ENCODE assay signal across 8 cellular contexts in genomic region chr2:42928692-42929576, GRCh38.
DNase-seq lines count a peak whose midpoint lies in the region; ATAC-seq lines count a peak whose summit lies in the region.

No MANE protein-coding gene starts in this region.

- no peaks in the 10 kb centered on the region for H3K4me1 ChIP-seq in naive thymus-derived CD4-positive, alpha-beta T cell (ENCODE audit: control insufficient read depth in 2 of 2, insufficient read depth in 2 of 2, low read length in 2 of 2)

- DNase-seq in GF-D8 (lab: John Stamatoyannopoulos, UW): peak; percentile 89
- DNase-seq in NCI-H524 treated with DMSO at 0.1 percent for 48 hours (lab: John Stamatoyannopoulos, UW): peak; percentile 70
- DNase-seq in dermis blood vessel endothelial cell: peak; percentile 89
- no peak for DNase-seq in naive thymus-derived CD4-positive, alpha-beta T cell
- no peak for DNase-seq in RKO (ENCODE audit: low spot score)
- DNase-seq in pons (ENCODE audit: low spot score): no peak
- no peak for DNase-seq in DMS114 treated with DMSO at 0.1 percent for 48 hours (lab: John Stamatoyannopoulos, UW; ENCODE audit: unreplicated experiment)

- intact Hi-C loops in naive thymus-derived CD4-positive, alpha-beta T cell (cut with micrococcal nuclease): no loop called here

- no peaks in the 10 kb centered on the region for H3K9me3 Mint-ChIP-seq in naive thymus-derived CD4-positive, alpha-beta T cell

- H3K4me3 ChIP-seq in naive thymus-derived CD4-positive, alpha-beta T cell (ENCODE audit: low read length): no peak overlapping the region

- no peaks in the 10 kb centered on the region for H3K36me3 ChIP-seq in naive thymus-derived CD4-positive, alpha-beta T cell (ENCODE audit: control insufficient read depth in 2 of 3, insufficient read depth in 3 of 3, low read length in 3 of 3)

- CTCF ChIA-PET in naive thymus-derived CD4-positive, alpha-beta T cell (lab: Charles Lee): no interaction called here

- H3K4me1 Mint-ChIP-seq in naive thymus-derived CD4-positive, alpha-beta T cell: peaks cover 0 to 1% (median 0%) of the 10 kb centered on the region in 7 donors

- no peaks in the 10 kb centered on the region for H3K9me3 ChIP-seq in naive thymus-derived CD4-positive, alpha-beta T cell (ENCODE audit: control insufficient read depth in 2 of 3, low read length in 3 of 3)

- no peak overlapping the region for H3K27ac Mint-ChIP-seq in naive thymus-derived CD4-positive, alpha-beta T cell

- peak; percentile 14 for ATAC-seq in naive thymus-derived CD4-positive, alpha-beta T cell
- ATAC-seq in GM19452 (IDR thresholded peaks at IDR 0.05; ENCODE audit: unreplicated experiment): no peak

- POLR2A ChIA-PET in naive thymus-derived CD4-positive, alpha-beta T cell (lab: Charles Lee): no interaction called here

- no peak overlapping the region for H3K27ac ChIP-seq in naive thymus-derived CD4-positive, alpha-beta T cell (ENCODE audit: low read depth, low read length)

- no peak overlapping the region for H3K4me3 Mint-ChIP-seq in naive thymus-derived CD4-positive, alpha-beta T cell

- no peaks in the 10 kb centered on the region for H3K27me3 Mint-ChIP-seq in naive thymus-derived CD4-positive, alpha-beta T cell

- no peaks in the 10 kb centered on the region for H3K27me3 ChIP-seq in naive thymus-derived CD4-positive, alpha-beta T cell (ENCODE audit: control insufficient read depth in 2 of 2, insufficient read depth in 2 of 2, low read length in 2 of 2)

- no peaks in the 10 kb centered on the region for H3K36me3 Mint-ChIP-seq in naive thymus-derived CD4-positive, alpha-beta T cell

Comparison
In these comparisons a context has a peak if more than half of its experiments do, and no peak if none do; other contexts are left out.
1. DNase-seq: peak in GF-D8 (single experiment), NCI-H524 treated with DMSO at 0.1 percent for 48 hours (single experiment) and dermis blood vessel endothelial cell (single experiment); none in naive thymus-derived CD4-positive, alpha-beta T cell (0 of 9), RKO (single experiment), pons (single experiment) and DMS114 treated with DMSO at 0.1 percent for 48 hours (single experiment).